Comparison of ENCODE assay signal across 1 cellular context in genomic region chr11:65887026-65887722, GRCh38.
TF ChIP-seq lines count a peak whose summit lies in the region.

No MANE protein-coding gene starts in this region.

TF ChIP-seq in WTC11, 78 proteins besides CTCF, POLR2A, EP300 and RAD21 (continued from another document):
- no peak for TF ChIP-seq ZNF425 (CRISPR knock-in tag; conservative IDR thresholded peaks at IDR 0.05)
- TF ChIP-seq CDX4 (CRISPR knock-in tag; IDR thresholded peaks at IDR 0.05; ENCODE audit: borderline replicate concordance): no peak
- TF ChIP-seq TEAD4 (CRISPR knock-in tag; IDR thresholded peaks at IDR 0.05): no peak
- no peak for TF ChIP-seq HMGXB4 (CRISPR knock-in tag; IDR thresholded peaks at IDR 0.05)
- no peak for TF ChIP-seq STAT6 (CRISPR knock-in tag; conservative IDR thresholded peaks at IDR 0.05; ENCODE audit: low read depth)
